ENCODE assay signal across 1 cellular context in the genomic region with DNA sequence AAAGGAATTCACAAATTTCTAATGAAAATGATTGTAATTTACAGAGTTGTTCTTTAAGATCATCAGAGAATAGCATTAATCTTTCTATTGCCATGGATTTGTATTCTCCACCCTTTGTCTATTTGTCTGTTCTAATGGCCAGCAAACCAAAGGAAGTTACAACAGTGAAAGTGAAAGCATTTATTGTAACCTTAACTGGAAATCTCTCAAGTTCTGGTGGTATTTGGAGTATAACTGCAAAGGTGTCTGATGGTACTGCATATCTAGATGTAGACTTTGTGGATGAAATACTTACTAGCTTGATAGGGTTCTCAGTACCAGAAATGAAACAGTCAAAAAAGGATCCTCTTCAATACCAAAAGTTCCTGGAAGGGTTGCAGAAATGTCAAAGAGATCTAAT.
TF ChIP-seq lines count a peak whose summit lies in the region.

No MANE protein-coding gene starts in this region.

TF ChIP-seq in GM12878, 131 proteins besides CTCF, POLR2A, EP300 and RAD21:
- TF ChIP-seq NRF1 (conservative IDR thresholded peaks at IDR 0.05; ENCODE audit: low read depth, low read length): no peak
- 0 out of 2 replicates have a peak, but pooled peaks have one; percentile 8 for TF ChIP-seq RUNX3 (IDR thresholded peaks at IDR 0.05; ENCODE audit: low read length)
- no peak for TF ChIP-seq BMI1 (IDR thresholded peaks at IDR 0.05; ENCODE audit: borderline replicate concordance)
